11 cellular contexts compared by ENCODE assay signal in the genomic region with DNA sequence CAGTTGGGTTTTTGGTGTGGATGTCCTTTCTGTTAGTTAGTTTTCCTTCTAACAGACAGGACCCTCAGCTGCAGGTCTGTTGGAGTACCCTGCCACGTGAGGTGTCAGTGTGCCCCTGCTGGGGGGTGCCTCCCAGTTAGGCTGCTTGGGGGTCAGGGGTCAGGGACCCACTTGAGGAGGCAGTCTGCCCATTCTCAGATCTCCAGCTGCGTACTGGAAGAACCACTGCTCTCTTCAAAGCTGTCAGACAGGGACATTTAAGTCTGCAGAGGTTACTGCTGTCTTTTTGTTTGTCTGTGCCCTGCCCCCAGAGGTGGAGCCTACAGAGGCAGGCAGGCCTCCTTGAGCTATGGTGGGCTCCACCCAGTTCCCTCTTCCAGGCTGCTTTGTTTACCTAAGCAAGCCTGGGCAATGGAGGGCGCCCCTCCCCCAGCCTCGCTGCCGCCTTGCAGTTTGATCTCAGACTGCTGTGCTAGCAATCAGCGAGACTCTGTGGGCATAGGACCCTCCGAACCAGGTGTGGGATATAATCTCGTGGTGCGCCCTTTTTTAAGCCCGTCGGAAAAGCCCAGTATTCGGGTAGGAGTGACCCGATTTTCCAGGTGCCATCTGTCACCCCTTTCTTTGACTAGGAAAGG. TPM values are rescaled to one million over a fixed set of nuclear protein-coding genes. Genes with fewer than 3 reads are reported as not detected.
"Had no signal": no experiment of that assay in that cellular context is flagged by ENCODE, and none has a peak within 500 bp of the region (broad histone marks: within the 10 kb centered on the region; RNA-seq: fewer than 3 reads in every experiment).

No MANE protein-coding gene starts in this region.

RNA-seq across cellular contexts. Expression of gene PSG9, which starts 22.0 kb away (rescaled TPM):
- total RNA-seq: activated CD4-positive, alpha-beta memory T cell treated with anti-CD3 and anti-CD28 coated beads, Interleukin-2, amount 10 ng/mL, durations not matched to agents 7 days and 5 days; activated CD4-positive, alpha-beta T cell treated with anti-CD3 and anti-CD28 coated beads for 36 hours; activated CD4-positive, alpha-beta T cell treated with anti-CD3 and anti-CD28 coated beads, Interleukin-2, amount 10 ng/mL, durations not matched to agents 7 days and 5 days; activated CD8-positive, alpha-beta memory T cell treated with anti-CD3 and anti-CD28 coated beads, Interleukin-2, amount 10 ng/mL, durations not matched to agents 7 days and 5 days; activated CD8-positive, alpha-beta T cell treated with anti-CD3 and anti-CD28 coated beads, Interleukin-2, amount 10 ng/mL, durations not matched to agents 7 days and 5 days; activated naive CD8-positive, alpha-beta T cell treated with anti-CD3 and anti-CD28 coated beads, Interleukin-2, amount 10 ng/mL, durations not matched to agents 7 days and 5 days; activated T-helper 2 cell treated with anti-CD3 and anti-CD28 coated beads, Interferon-gamma antibody, Interleukin-2, Interleukin-4, amounts not matched to agents 10 μg/mL and 5 μg/mL and 100 μg/mL, durations not matched to agents 14 hours and 24 hours and 36 hours; ascending aorta; bronchial epithelial cell; cardiac muscle cell; chondrocyte had no signal
- polyA plus RNA-seq: cardiac muscle cell had no signal

RNA-seq across cellular contexts. Expression of gene PSG4, which starts 41.9 kb away (rescaled TPM):
- total RNA-seq: activated CD4-positive, alpha-beta memory T cell treated with anti-CD3 and anti-CD28 coated beads, Interleukin-2, amount 10 ng/mL, durations not matched to agents 7 days and 5 days; activated CD4-positive, alpha-beta T cell treated with anti-CD3 and anti-CD28 coated beads for 36 hours; activated CD4-positive, alpha-beta T cell treated with anti-CD3 and anti-CD28 coated beads, Interleukin-2, amount 10 ng/mL, durations not matched to agents 7 days and 5 days; activated CD8-positive, alpha-beta memory T cell treated with anti-CD3 and anti-CD28 coated beads, Interleukin-2, amount 10 ng/mL, durations not matched to agents 7 days and 5 days; activated CD8-positive, alpha-beta T cell treated with anti-CD3 and anti-CD28 coated beads, Interleukin-2, amount 10 ng/mL, durations not matched to agents 7 days and 5 days; activated naive CD8-positive, alpha-beta T cell treated with anti-CD3 and anti-CD28 coated beads, Interleukin-2, amount 10 ng/mL, durations not matched to agents 7 days and 5 days; activated T-helper 2 cell treated with anti-CD3 and anti-CD28 coated beads, Interferon-gamma antibody, Interleukin-2, Interleukin-4, amounts not matched to agents 10 μg/mL and 5 μg/mL and 100 μg/mL, durations not matched to agents 14 hours and 24 hours and 36 hours; ascending aorta; cardiac muscle cell; chondrocyte had no signal
- polyA plus RNA-seq: cardiac muscle cell had no signal
